Comparison of ENCODE assay signal across 15 cellular contexts in the genomic region with DNA sequence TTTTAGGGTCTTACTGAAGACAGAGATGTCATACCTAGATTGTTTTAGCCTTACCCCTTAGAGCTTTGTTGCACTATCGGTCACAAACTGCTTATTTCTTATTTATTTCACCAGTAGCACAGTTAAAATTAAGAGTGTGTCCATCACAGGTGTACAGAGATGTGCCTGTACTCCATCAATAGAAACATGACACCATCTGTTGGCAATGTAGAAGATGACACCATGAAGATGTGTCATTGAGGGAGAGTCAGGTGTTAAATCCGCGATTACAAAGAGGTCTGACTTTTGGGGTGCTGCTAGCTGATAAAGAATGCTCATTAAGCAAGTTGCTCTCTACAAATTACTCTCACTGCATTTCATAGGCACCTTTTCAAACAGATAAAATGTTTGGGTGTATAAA.
DNase-seq lines count a peak whose midpoint lies in the region; ATAC-seq and TF ChIP-seq lines count a peak whose summit lies in the region.
"Had no signal": no experiment of that assay in that cellular context is flagged by ENCODE, and none has a peak within 500 bp of the region (broad histone marks: within the 10 kb centered on the region; RNA-seq: fewer than 3 reads in every experiment).

No MANE protein-coding gene starts in this region.

- peak; percentile 60 for ATAC-seq in stimulated activated effector memory CD8-positive, alpha-beta T cell treated with anti-CD3 and anti-CD28 coated beads, Interleukin-12 subunit alpha, Interleukin-12 subunit beta, amount 100 ng/mL, for 72 hours

- H3K36me3 ChIP-seq in Loucy (ENCODE audit: insufficient read depth, low read length), result peaks cover 34% of the 10 kb centered on the region; the same call in 1 of the 2 replicates

- H3K4me2 ChIP-seq in Loucy (ENCODE audit: low read depth, low read length, poor library complexity, severe bottlenecking), result no peak overlapping the region

- H3F3A ChIP-seq in Loucy (ENCODE audit: low read depth), result no peaks in the 10 kb centered on the region

- no peaks in the 10 kb centered on the region for H3K4me1 ChIP-seq in Loucy (ENCODE audit: insufficient read depth, low read length, poor library complexity, severe bottlenecking)

- H3K9me2 ChIP-seq in Loucy (replicated peaks; ENCODE audit: low read depth, low read length), result no peaks in the 10 kb centered on the region

- H3K27ac Mint-ChIP-seq in activated naive CD8-positive, alpha-beta T cell, result peak overlapping the region; percentile 55
- H3K27ac Mint-ChIP-seq in activated naive CD8-positive, alpha-beta T cell treated with anti-CD3 and anti-CD28 coated beads for 36 hours, result no peak overlapping the region
- H3K27ac Mint-ChIP-seq in stimulated activated effector memory CD8-positive, alpha-beta T cell treated with anti-CD3 and anti-CD28 coated beads, Interleukin-12 subunit alpha, Interleukin-12 subunit beta, amount 100 ng/mL, for 72 hours, result peak overlapping the region; percentile 9

- H3K9ac ChIP-seq in Loucy (ENCODE audit: low read depth, low read length, poor library complexity, severe bottlenecking), result no peak overlapping the region

- no peaks in the 10 kb centered on the region for H3K27me3 Mint-ChIP-seq in activated naive CD8-positive, alpha-beta T cell
- H3K27me3 Mint-ChIP-seq in activated naive CD8-positive, alpha-beta T cell treated with anti-CD3 and anti-CD28 coated beads for 36 hours, result no peaks in the 10 kb centered on the region
- H3K27me3 Mint-ChIP-seq: activated CD4-positive, alpha-beta T cell treated with anti-CD3 and anti-CD28 coated beads, Interleukin-2, amount 10 ng/mL, durations not matched to agents 24 days and 14 days had no signal

- no peaks in the 10 kb centered on the region for H3K9me3 Mint-ChIP-seq in activated naive CD8-positive, alpha-beta T cell (ENCODE audit: low read depth)
- no peaks in the 10 kb centered on the region for H3K9me3 Mint-ChIP-seq in activated naive CD8-positive, alpha-beta T cell treated with anti-CD3 and anti-CD28 coated beads for 36 hours
- no peaks in the 10 kb centered on the region for H3K9me3 Mint-ChIP-seq in stimulated activated effector memory CD8-positive, alpha-beta T cell treated with anti-CD3 and anti-CD28 coated beads, Interleukin-12 subunit alpha, Interleukin-12 subunit beta, amount 100 ng/mL, for 72 hours
- H3K9me3 Mint-ChIP-seq: activated CD4-positive, alpha-beta T cell treated with anti-CD3 and anti-CD28 coated beads, Interleukin-2, amount 10 ng/mL, durations not matched to agents 24 days and 14 days had no signal

- no peak for DNase-seq in activated naive CD8-positive, alpha-beta T cell treated with anti-CD3 and anti-CD28 coated beads for 36 hours
- DNase-seq in cerebellar cortex (ENCODE audit: low spot score) (peak; percentile 60), ureter (ENCODE audit: low spot score) (no peak), DMS153 treated with DMSO at 0.1 percent for 48 hours (lab: John Stamatoyannopoulos, UW; ENCODE audit: unreplicated experiment) (no peak), retina (no peak)
- no peak for DNase-seq in stimulated activated effector memory CD8-positive, alpha-beta T cell treated with anti-CD3 and anti-CD28 coated beads, Interleukin-12 subunit alpha, Interleukin-12 subunit beta, amount 100 ng/mL, for 72 hours (ENCODE audit: low spot score in 2 of 2)
- DNase-seq: activated CD4-positive, alpha-beta T cell treated with anti-CD3 and anti-CD28 coated beads, Interleukin-2, amount 10 ng/mL, durations not matched to agents 24 days and 14 days; AML-193; dermis blood vessel endothelial cell; mesenchymal stem cell; NCI-H1930; SHP77; stimulated activated CD8-positive, alpha-beta memory T cell treated with anti-CD3 and anti-CD28 coated beads, Interleukin-4, amount 100 ng/mL, for 48 hours had no signal

- H3K27me3 ChIP-seq in Loucy (ENCODE audit: insufficient read depth, low read length, poor library complexity, severe bottlenecking), result no peaks in the 10 kb centered on the region

- H3K4me3 Mint-ChIP-seq in activated naive CD8-positive, alpha-beta T cell, result no peak overlapping the region
- H3K4me3 Mint-ChIP-seq in activated naive CD8-positive, alpha-beta T cell treated with anti-CD3 and anti-CD28 coated beads for 36 hours, result no peak overlapping the region
- H3K4me3 Mint-ChIP-seq in stimulated activated effector memory CD8-positive, alpha-beta T cell treated with anti-CD3 and anti-CD28 coated beads, Interleukin-12 subunit alpha, Interleukin-12 subunit beta, amount 100 ng/mL, for 72 hours, result no peak overlapping the region
- H3K4me3 Mint-ChIP-seq: activated CD4-positive, alpha-beta T cell treated with anti-CD3 and anti-CD28 coated beads, Interleukin-2, amount 10 ng/mL, durations not matched to agents 24 days and 14 days had no signal

- peaks cover 7% of the 10 kb centered on the region for H3K36me3 Mint-ChIP-seq in activated naive CD8-positive, alpha-beta T cell
- peaks cover 15% of the 10 kb centered on the region for H3K36me3 Mint-ChIP-seq in activated naive CD8-positive, alpha-beta T cell treated with anti-CD3 and anti-CD28 coated beads for 36 hours
- H3K36me3 Mint-ChIP-seq in stimulated activated effector memory CD8-positive, alpha-beta T cell treated with anti-CD3 and anti-CD28 coated beads, Interleukin-12 subunit alpha, Interleukin-12 subunit beta, amount 100 ng/mL, for 72 hours, result peaks cover 48% of the 10 kb centered on the region

- no peak overlapping the region for H3K4me3 ChIP-seq in Loucy (ENCODE audit: low read length, poor library complexity, severe bottlenecking)

- peaks cover 7% of the 10 kb centered on the region for H3K4me1 Mint-ChIP-seq in activated naive CD8-positive, alpha-beta T cell (ENCODE audit: low read depth)
- peaks cover 7% of the 10 kb centered on the region for H3K4me1 Mint-ChIP-seq in activated naive CD8-positive, alpha-beta T cell treated with anti-CD3 and anti-CD28 coated beads for 36 hours
- H3K4me1 Mint-ChIP-seq in stimulated activated effector memory CD8-positive, alpha-beta T cell treated with anti-CD3 and anti-CD28 coated beads, Interleukin-12 subunit alpha, Interleukin-12 subunit beta, amount 100 ng/mL, for 72 hours, result peaks cover 6% of the 10 kb centered on the region

- no peaks in the 10 kb centered on the region for H3K9me3 ChIP-seq in Loucy (ENCODE audit: insufficient read depth, low read depth, low read length)

- H4K20me1 ChIP-seq in Loucy (ENCODE audit: insufficient read depth, low read length, poor library complexity, severe bottlenecking), result no peaks in the 10 kb centered on the region

- H2AFZ ChIP-seq in Loucy (ENCODE audit: low read length), result no peak overlapping the region

- peak; percentile 34 for TF ChIP-seq CTCF in Loucy (conservative IDR thresholded peaks at IDR 0.05; ENCODE audit: low read length)

- no peaks in the 10 kb centered on the region for H3K79me2 ChIP-seq in Loucy (ENCODE audit: insufficient read depth, low read length)
